Comparison of ENCODE assay signal across 1 cellular context in the genomic region with DNA sequence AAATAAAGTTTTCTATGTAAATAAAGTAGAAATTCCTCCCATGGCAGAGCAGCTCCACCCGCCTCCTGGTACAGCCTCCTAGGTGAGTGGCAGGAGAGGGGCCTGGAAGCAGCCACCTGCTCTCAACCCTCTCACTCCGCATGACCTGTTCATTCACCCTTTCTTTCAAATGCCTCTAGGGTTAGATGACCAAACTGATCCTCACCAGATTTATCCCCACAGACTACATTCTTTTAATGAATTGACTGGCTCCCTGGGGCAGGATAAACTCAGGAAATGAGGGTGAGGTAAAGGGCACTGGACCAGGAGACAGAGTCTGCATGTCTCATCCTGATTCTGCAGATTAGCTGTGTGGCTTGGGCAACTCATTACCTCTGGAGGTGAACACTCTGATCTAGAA.
TF ChIP-seq lines count a peak whose summit lies in the region.

No MANE protein-coding gene starts in this region.

TF ChIP-seq in WTC11, 78 proteins besides CTCF, POLR2A, EP300 and RAD21:
- TF ChIP-seq, protein P1, sequence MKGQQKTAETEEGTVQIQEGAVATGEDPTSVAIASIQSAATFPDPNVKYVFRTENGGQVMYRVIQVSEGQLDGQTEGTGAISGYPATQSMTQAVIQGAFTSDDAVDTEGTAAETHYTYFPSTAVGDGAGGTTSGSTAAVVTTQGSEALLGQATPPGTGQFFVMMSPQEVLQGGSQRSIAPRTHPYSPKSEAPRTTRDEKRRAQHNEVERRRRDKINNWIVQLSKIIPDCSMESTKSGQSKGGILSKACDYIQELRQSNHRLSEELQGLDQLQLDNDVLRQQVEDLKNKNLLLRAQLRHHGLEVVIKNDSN (CRISPR knock-in tag; IDR thresholded peaks at IDR 0.05): no peak
- TF ChIP-seq, protein P2, sequence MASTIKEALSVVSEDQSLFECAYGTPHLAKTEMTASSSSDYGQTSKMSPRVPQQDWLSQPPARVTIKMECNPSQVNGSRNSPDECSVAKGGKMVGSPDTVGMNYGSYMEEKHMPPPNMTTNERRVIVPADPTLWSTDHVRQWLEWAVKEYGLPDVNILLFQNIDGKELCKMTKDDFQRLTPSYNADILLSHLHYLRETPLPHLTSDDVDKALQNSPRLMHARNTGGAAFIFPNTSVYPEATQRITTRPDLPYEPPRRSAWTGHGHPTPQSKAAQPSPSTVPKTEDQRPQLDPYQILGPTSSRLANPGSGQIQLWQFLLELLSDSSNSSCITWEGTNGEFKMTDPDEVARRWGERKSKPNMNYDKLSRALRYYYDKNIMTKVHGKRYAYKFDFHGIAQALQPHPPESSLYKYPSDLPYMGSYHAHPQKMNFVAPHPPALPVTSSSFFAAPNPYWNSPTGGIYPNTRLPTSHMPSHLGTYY (CRISPR knock-in tag; IDR thresholded peaks at IDR 0.05): no peak
